14 cellular contexts compared by ENCODE assay signal in the genomic region with DNA sequence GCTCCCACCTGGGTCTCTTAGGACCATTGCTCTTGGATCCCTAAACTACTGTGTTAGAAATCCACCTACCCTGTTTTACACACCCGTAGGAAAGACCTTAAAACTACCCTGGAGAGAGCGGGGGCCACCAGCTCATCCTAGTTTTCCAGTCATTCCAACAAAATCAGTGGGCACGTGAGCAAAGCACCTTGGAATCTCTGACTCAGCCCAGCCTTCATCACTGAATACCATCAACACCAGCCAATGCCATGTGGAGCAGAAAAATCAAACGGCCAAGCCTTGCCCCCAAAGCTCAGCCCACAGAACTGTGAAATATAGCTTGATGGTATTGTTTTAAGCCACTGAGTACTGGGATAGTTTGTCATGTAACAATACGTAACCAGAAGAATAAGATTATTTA.
"Had no signal": no experiment of that assay in that cellular context is flagged by ENCODE, and none has a peak within 500 bp of the region (broad histone marks: within the 10 kb centered on the region; RNA-seq: fewer than 3 reads in every experiment).

No MANE protein-coding gene starts in this region.

- H3K36me3 ChIP-seq: gastrocnemius medialis, heart left ventricle, neutrophil, thyroid gland, vagina had no signal

- H3K27ac Mint-ChIP-seq: activated naive CD8-positive, alpha-beta T cell treated with anti-CD3 and anti-CD28 coated beads, Interleukin-2, amount 50 U/mL, for 24 hours; activated T-helper 17 cell treated with anti-CD3 and anti-CD28 coated beads, Interleukin-2, amount 50 U/mL, for 72 hours; dendritic cell treated with granulocyte-macrophage colony-stimulating factor and Interleukin-4, amounts not matched to agents 40 ng/mL and 50 ng/mL, for 4 days; naive B cell; stimulated activated naive B cell treated with anti-CD40 and anti-IgM and Interleukin-4, amounts not matched to agents 10 μg/mL and 1 μg/mL and 100 μg/mL, for 72 hours had no signal

- H3K4me1 ChIP-seq: gastrocnemius medialis, heart left ventricle, thyroid gland, vagina had no signal

- H3K4me3 Mint-ChIP-seq: activated naive CD8-positive, alpha-beta T cell treated with anti-CD3 and anti-CD28 coated beads, Interleukin-2, amount 50 U/mL, for 24 hours; activated T-helper 17 cell treated with anti-CD3 and anti-CD28 coated beads, Interleukin-2, amount 50 U/mL, for 72 hours; dendritic cell treated with granulocyte-macrophage colony-stimulating factor and Interleukin-4, amounts not matched to agents 40 ng/mL and 50 ng/mL, for 4 days; naive B cell; stimulated activated naive B cell treated with anti-CD40 and anti-IgM and Interleukin-4, amounts not matched to agents 10 μg/mL and 1 μg/mL and 100 μg/mL, for 72 hours had no signal

- H3K27me3 Mint-ChIP-seq: activated naive CD8-positive, alpha-beta T cell treated with anti-CD3 and anti-CD28 coated beads, Interleukin-2, amount 50 U/mL, for 24 hours; activated T-helper 17 cell treated with anti-CD3 and anti-CD28 coated beads, Interleukin-2, amount 50 U/mL, for 72 hours; dendritic cell treated with granulocyte-macrophage colony-stimulating factor and Interleukin-4, amounts not matched to agents 40 ng/mL and 50 ng/mL, for 4 days; naive B cell; stimulated activated naive B cell treated with anti-CD40 and anti-IgM and Interleukin-4, amounts not matched to agents 10 μg/mL and 1 μg/mL and 100 μg/mL, for 72 hours had no signal

- H3K9me3 ChIP-seq: gastrocnemius medialis, heart left ventricle, neutrophil, thyroid gland, vagina had no signal

- H3K36me3 Mint-ChIP-seq: naive B cell; stimulated activated naive B cell treated with anti-CD40 and anti-IgM and Interleukin-4, amounts not matched to agents 10 μg/mL and 1 μg/mL and 100 μg/mL, for 72 hours had no signal

- H3K9me3 Mint-ChIP-seq: activated T-helper 17 cell treated with anti-CD3 and anti-CD28 coated beads, Interleukin-2, amount 50 U/mL, for 72 hours; stimulated activated naive B cell treated with anti-CD40 and anti-IgM and Interleukin-4, amounts not matched to agents 10 μg/mL and 1 μg/mL and 100 μg/mL, for 72 hours had no signal

- ATAC-seq: activated naive CD8-positive, alpha-beta T cell treated with anti-CD3 and anti-CD28 coated beads, Interleukin-2, amount 50 U/mL, for 24 hours; activated T-helper 17 cell treated with anti-CD3 and anti-CD28 coated beads, Interleukin-2, amount 50 U/mL, for 72 hours; gastrocnemius medialis; heart left ventricle; stimulated activated naive B cell treated with anti-CD40 and anti-IgM and Interleukin-4, amounts not matched to agents 10 μg/mL and 1 μg/mL and 100 μg/mL, for 72 hours had no signal

- H3K4me1 Mint-ChIP-seq: activated naive CD8-positive, alpha-beta T cell treated with anti-CD3 and anti-CD28 coated beads, Interleukin-2, amount 50 U/mL, for 24 hours; activated T-helper 17 cell treated with anti-CD3 and anti-CD28 coated beads, Interleukin-2, amount 50 U/mL, for 72 hours; naive B cell; stimulated activated naive B cell treated with anti-CD40 and anti-IgM and Interleukin-4, amounts not matched to agents 10 μg/mL and 1 μg/mL and 100 μg/mL, for 72 hours had no signal

- H3K27ac ChIP-seq: gastrocnemius medialis, heart left ventricle, neutrophil, thyroid gland, vagina had no signal

- DNase-seq: activated CD4-positive, CD25-positive, alpha-beta regulatory T cell treated with anti-CD3 and anti-CD28 coated beads, Interleukin-2, amount 50 U/mL, for 72 hours; activated naive CD4-positive, alpha-beta T cell treated with Interleukin-2 at 50 U/mL for 16 hours; activated naive CD8-positive, alpha-beta T cell treated with anti-CD3 and anti-CD28 coated beads, Interleukin-2, amount 50 U/mL, for 24 hours; aorta; effector memory CD4-positive, alpha-beta T cell; gastrocnemius medialis; heart left ventricle; naive B cell; stimulated activated naive B cell treated with anti-CD40 and anti-IgM and Interleukin-4, amounts not matched to agents 10 μg/mL and 1 μg/mL and 100 μg/mL, for 72 hours; thyroid gland had no signal

- H3K27me3 ChIP-seq: gastrocnemius medialis, heart left ventricle, neutrophil, thyroid gland, vagina had no signal

- H3K4me3 ChIP-seq: gastrocnemius medialis, heart left ventricle, thyroid gland, vagina had no signal
